In the genomic region with DNA sequence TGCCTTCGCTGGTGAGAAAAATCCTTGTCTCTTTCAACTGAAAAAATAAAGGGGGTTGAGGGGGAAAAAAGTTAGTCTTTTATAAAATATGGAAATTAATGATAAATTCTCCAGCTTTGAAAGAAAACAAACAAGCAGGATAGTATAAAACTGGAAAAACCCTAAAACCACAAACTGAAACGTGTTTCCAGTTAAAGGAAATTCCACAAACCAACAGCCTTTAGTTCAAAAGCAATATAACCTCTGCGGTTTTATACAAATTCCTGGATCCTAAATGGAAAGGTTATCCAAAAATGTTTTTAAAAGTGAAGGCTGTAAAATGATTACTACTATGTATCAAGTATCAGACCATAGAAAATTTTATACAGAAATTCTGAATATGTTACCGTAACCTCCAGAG, we compare ENCODE assay signal across 22 cellular contexts. TPM values are rescaled to one million over a fixed set of nuclear protein-coding genes. Genes with fewer than 3 reads are reported as not detected.
DNase-seq lines count a peak whose midpoint lies in the region; ATAC-seq and TF ChIP-seq lines count a peak whose summit lies in the region.
"Had no signal": no experiment of that assay in that cellular context is flagged by ENCODE, and none has a peak within 500 bp of the region (broad histone marks: within the 10 kb centered on the region; RNA-seq: fewer than 3 reads in every experiment).

No MANE protein-coding gene starts in this region.

- no peak for TF ChIP-seq CTCF in gastrocnemius medialis (IDR thresholded peaks at IDR 0.05 in 4 of 5, conservative IDR thresholded peaks at IDR 0.05 in 1 of 5)

- 0 out of 2 replicates have a peak overlapping the region, but pooled peaks have one; percentile 18 for H3K4me3 ChIP-seq in MG63
- H3K4me3 ChIP-seq in gastrocnemius medialis = no peak overlapping the region

- H3K36me3 ChIP-seq in MG63 = no peaks in the 10 kb centered on the region
- no peaks in the 10 kb centered on the region for H3K36me3 ChIP-seq in gastrocnemius medialis

- no peak for TF ChIP-seq POLR2A in gastrocnemius medialis (IDR thresholded peaks at IDR 0.05)

- in situ Hi-C loops in gastrocnemius medialis (cut with MboI; ENCODE audit: low sequenced_read_pairs in 4 of 4) = no loop called here

- H3K9me3 ChIP-seq in MG63 = no peaks in the 10 kb centered on the region
- H3K9me3 ChIP-seq in gastrocnemius medialis = no peaks in the 10 kb centered on the region
- H3K9me3 ChIP-seq: SK-N-SH had no signal

- DNase-seq in ELR (ENCODE audit: low read depth) (peak; percentile 41), MG63 (no peak), fibroblast of gingiva (ENCODE audit: low read depth) (peak; percentile 42), gastrocnemius medialis (no peak), ureter (ENCODE audit: low spot score) (no peak), NCI-H2029 treated with DMSO at 0.1 percent for 48 hours (lab: John Stamatoyannopoulos, UW) (no peak)
- DNase-seq in stimulated activated CD4-positive, alpha-beta T cell treated with anti-CD3 and anti-CD28 coated beads, Interleukin-1b, Interleukin-23, amount 100 ng/mL, for 48 hours = no peak
- DNase-seq: ACHN, AML-193, H7, IMR-90, MM.1S, NCI-H1092, NCI-H1436 treated with DMSO at 0.1 percent for 48 hours, NCI-H2081, NCI-H2171 treated with DMSO at 0.1 percent for 48 hours, NCI-H446, NCI-H526 treated with DMSO at 0.1 percent for 48 hours, Right ventricle myocardium superior, SK-N-SH had no signal

- no peaks in the 10 kb centered on the region for H3K4me1 ChIP-seq in gastrocnemius medialis

- H3K27ac ChIP-seq in gastrocnemius medialis = peak overlapping the region in 3 of 4 donors; percentile 28 to 48 (median 47)
- H3K27ac ChIP-seq: C4-2B had no signal

- intact Hi-C loops in gastrocnemius medialis (cut with DNase I; ENCODE audit: low total_unique reads) = no loop called here

- H3K27me3 ChIP-seq in MG63 (no peaks in the 10 kb centered on the region), gastrocnemius medialis (no peaks in the 10 kb centered on the region)

- ATAC-seq in gastrocnemius medialis (no peak), HG02970 (IDR thresholded peaks at IDR 0.05; ENCODE audit: low FRiP score, unreplicated experiment) (no peak)

RNA-seq across cellular contexts. Expression of a gene that starts 55.6 kb away (rescaled TPM):
- total RNA-seq in MG63 (2014; rRNA removed; shearing (Covaris generic); ENCODE audit: low replicate concordance) = 4.2 and 4.7 TPM in 2 replicates
- 1 to 10 TPM; 1.8 to 3.9 (median 1.9) TPM for total RNA-seq in gastrocnemius medialis
- 1.7 TPM for total RNA-seq in ureter

Comparison
In these comparisons a context has a peak if more than half of its experiments do, and no peak if none do; other contexts are left out.
1. DNase-seq: peak in ELR (single experiment) and fibroblast of gingiva (single experiment); none in MG63 (single experiment), gastrocnemius medialis (0 of 2), ureter (single experiment), stimulated activated CD4-positive, alpha-beta T cell treated with anti-CD3 and anti-CD28 coated beads, Interleukin-1b, Interleukin-23, amount 100 ng/mL, for 48 hours (single experiment) and NCI-H2029 treated with DMSO at 0.1 percent for 48 hours (single experiment).